Comparison of ENCODE assay signal across 9 cellular contexts in genomic region chrX:118824173-118824782, GRCh38. TPM values are rescaled to one million over a fixed set of nuclear protein-coding genes. Genes with fewer than 3 reads are reported as not detected.
DNase-seq lines count a peak whose midpoint lies in the region; ATAC-seq and TF ChIP-seq lines count a peak whose summit lies in the region.
"Had no signal": no experiment of that assay in that cellular context is flagged by ENCODE, and none has a peak within 500 bp of the region (broad histone marks: within the 10 kb centered on the region; RNA-seq: fewer than 3 reads in every experiment).

No MANE protein-coding gene starts in this region.

- H3F3A ChIP-seq in SU-DHL-6 (ENCODE audit: insufficient read depth): no peaks in the 10 kb centered on the region

- no peaks in the 10 kb centered on the region for H3K9me3 Mint-ChIP-seq in activated CD4-positive, alpha-beta T cell treated with anti-CD3 and anti-CD28 coated beads, Interleukin-2, amount 10 ng/mL, durations not matched to agents 7 days and 5 days

- no peak overlapping the region for H3K4me3 ChIP-seq in SU-DHL-6 (ENCODE audit: insufficient read depth, low read length, poor library complexity, severe bottlenecking)
- H3K4me3 ChIP-seq in iPS-15b (ENCODE audit: low read depth, low read length): peak overlapping the region; percentile 50
- peak overlapping the region; percentile 33 to 48 (median 38) for H3K4me3 ChIP-seq in stomach

- no peaks in the 10 kb centered on the region for H4K20me1 ChIP-seq in SU-DHL-6 (ENCODE audit: low read depth, low read length)

- H3K4me1 Mint-ChIP-seq in activated CD4-positive, alpha-beta T cell treated with anti-CD3 and anti-CD28 coated beads, Interleukin-2, amount 10 ng/mL, durations not matched to agents 7 days and 5 days: peaks cover 11% of the 10 kb centered on the region

- no peak overlapping the region for H2AFZ ChIP-seq in SU-DHL-6 (ENCODE audit: low read depth, low read length, severe bottlenecking)

- POLR2A ChIA-PET in activated CD4-positive, alpha-beta T cell treated with anti-CD3 and anti-CD28 coated beads, Interleukin-2, amount 10 ng/mL, durations not matched to agents 7 days and 5 days (lab: Charles Lee): no interaction called here

- H3K4me1 ChIP-seq in iPS-15b (ENCODE audit: control insufficient read depth, insufficient read depth, low read length) (no peaks in the 10 kb centered on the region), stomach (peaks cover 0 to 15% (median 13%) of the 10 kb centered on the region in 4 donors)

- H3K27ac Mint-ChIP-seq in activated CD4-positive, alpha-beta T cell treated with anti-CD3 and anti-CD28 coated beads, Interleukin-2, amount 10 ng/mL, durations not matched to agents 7 days and 5 days: no peak overlapping the region

- TF ChIP-seq POLR2A in stomach (IDR thresholded peaks at IDR 0.05): no peak

- TF ChIP-seq EP300 in stomach (IDR thresholded peaks at IDR 0.05): no peak

- no peaks in the 10 kb centered on the region for H3K9me2 ChIP-seq in SU-DHL-6 (replicated peaks; ENCODE audit: insufficient read depth, low read length)

- H3K27me3 Mint-ChIP-seq in activated CD4-positive, alpha-beta T cell treated with anti-CD3 and anti-CD28 coated beads, Interleukin-2, amount 10 ng/mL, durations not matched to agents 7 days and 5 days: peaks cover 57% of the 10 kb centered on the region

- peak overlapping the region; percentile 40 for H3K4me2 ChIP-seq in SU-DHL-6 (ENCODE audit: low read depth, low read length, poor library complexity, severe bottlenecking)

- intact Hi-C loops in stomach (cut with DNase I; ENCODE audit: low total_unique reads): no loop called here

- H3K27me3 ChIP-seq in SU-DHL-6 (ENCODE audit: low read length) (no peaks in the 10 kb centered on the region), iPS-15b (ENCODE audit: control insufficient read depth, insufficient read depth, low read length) (peaks cover 85% of the 10 kb centered on the region), stomach (peaks cover 0 to 58% (median 45%) of the 10 kb centered on the region in 3 donors)

- 6 to 50% (median 13%) methylated on average over 19 to 24 of the region's 24 CpGs for WGBS in stomach, 5 donors

- H3K9ac ChIP-seq in SU-DHL-6 (ENCODE audit: low read length): no peak overlapping the region
- no peak overlapping the region for H3K9ac ChIP-seq in iPS-15b (ENCODE audit: low read depth, low read length)

- ATAC-seq in GM18909 (IDR thresholded peaks at IDR 0.05; ENCODE audit: poor library complexity, unreplicated experiment): no peak

- CTCF ChIA-PET in activated CD4-positive, alpha-beta T cell treated with anti-CD3 and anti-CD28 coated beads, Interleukin-2, amount 10 ng/mL, durations not matched to agents 7 days and 5 days (lab: Charles Lee): interaction anchor here (0.8 to 1.2 kb wide), 2 partner anchors 11 to 16 kb away, joined by 3 to 4 read pairs; no protein-coding TSS in a partner anchor

- H3K9me3 ChIP-seq in SU-DHL-6 (ENCODE audit: insufficient read depth, low read length) (no peaks in the 10 kb centered on the region), iPS-15b (ENCODE audit: control insufficient read depth, insufficient read depth, low read length) (peaks cover 6% of the 10 kb centered on the region), stomach (peaks cover 0 to 10% (median 3%) of the 10 kb centered on the region in 4 donors)

- no peaks in the 10 kb centered on the region for H3K36me3 ChIP-seq in SU-DHL-6 (ENCODE audit: low read length)
- no peaks in the 10 kb centered on the region for H3K36me3 ChIP-seq in iPS-15b (ENCODE audit: control insufficient read depth, insufficient read depth, low read length)
- no peaks in the 10 kb centered on the region for H3K36me3 ChIP-seq in stomach

- H3K36me3 Mint-ChIP-seq in activated CD4-positive, alpha-beta T cell treated with anti-CD3 and anti-CD28 coated beads, Interleukin-2, amount 10 ng/mL, durations not matched to agents 7 days and 5 days (ENCODE audit: low read depth): no peaks in the 10 kb centered on the region

- no peaks in the 10 kb centered on the region for H3K79me2 ChIP-seq in SU-DHL-6 (ENCODE audit: insufficient read depth, low read length)

- peak overlapping the region; percentile 30 for H3K4me3 Mint-ChIP-seq in activated CD4-positive, alpha-beta T cell treated with anti-CD3 and anti-CD28 coated beads, Interleukin-2, amount 10 ng/mL, durations not matched to agents 7 days and 5 days

- no peak for TF ChIP-seq CTCF in SU-DHL-6 (IDR thresholded peaks at IDR 0.05; ENCODE audit: insufficient read depth, low read length, poor library complexity, severe bottlenecking)
- no peak for TF ChIP-seq CTCF in stomach (IDR thresholded peaks at IDR 0.05)

- H3K27ac ChIP-seq in SU-DHL-6 (ENCODE audit: low read depth, low read length) (no peak overlapping the region), stomach (no peak overlapping the region)
- H3K27ac ChIP-seq: VCaP had no signal

- no peak for DNase-seq in activated CD4-positive, alpha-beta T cell treated with anti-CD3 and anti-CD28 coated beads, Interleukin-2, amount 10 ng/mL, durations not matched to agents 7 days and 5 days
- no peak for DNase-seq in activated CD4-positive, alpha-beta T cell treated with anti-CD3 and anti-CD28 coated beads, Interleukin-2, amount 50 U/mL, for 1 hour
- DNase-seq in stomach (no peak), HCEC 1CT (no peak), LoVo (ENCODE audit: low spot score) (no peak)

RNA-seq across cellular contexts. Expression of gene ZCCHC12, which starts 0.7 kb away (rescaled TPM):
- total RNA-seq in activated CD4-positive, alpha-beta T cell treated with anti-CD3 and anti-CD28 coated beads, Interleukin-2, amount 10 ng/mL, durations not matched to agents 7 days and 5 days: not detected
- 1 to 10 TPM in 1 of 5 donors, not detected in 4; 2.0 TPM for total RNA-seq in stomach
- under 1 TPM in 1 of 3 donors, not detected in 2; 0.25 TPM for polyA plus RNA-seq in stomach
